ENCODE assay signal across 25 cellular contexts in the genomic region with DNA sequence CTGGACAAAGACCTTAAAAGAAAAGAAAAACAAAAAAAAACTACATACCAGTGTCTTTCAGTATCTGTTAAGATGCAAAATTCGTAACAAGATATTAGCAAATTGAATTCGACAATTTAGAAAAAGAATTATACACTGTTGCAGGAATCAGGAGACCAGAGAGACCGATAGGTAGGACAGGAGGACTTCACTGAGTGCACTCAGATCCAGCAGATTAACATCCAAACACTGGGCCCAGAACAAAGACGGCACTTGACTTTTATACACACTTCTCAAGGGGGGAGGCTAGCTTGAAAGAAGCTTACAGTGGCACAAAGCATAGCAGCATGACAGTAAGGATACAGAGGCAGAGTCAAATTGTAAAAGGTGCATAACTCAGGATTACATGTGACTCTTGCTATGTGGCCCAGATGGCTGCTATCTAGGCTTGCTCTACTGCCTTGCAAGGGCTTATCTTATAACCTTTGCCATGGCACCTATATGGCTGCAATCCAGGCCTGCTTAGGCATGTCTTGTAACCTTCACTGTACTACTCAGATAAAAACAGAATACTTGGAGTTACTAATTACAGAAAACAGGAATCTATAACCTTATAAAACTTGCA.
A peak's percentile ranks its signal among the peaks of the same experiment; 100 is the strongest.
DNase-seq lines count a peak whose midpoint lies in the region; ATAC-seq and TF ChIP-seq lines count a peak whose summit lies in the region.
"Had no signal": no experiment of that assay in that cellular context is flagged by ENCODE, and none has a peak within 500 bp of the region (broad histone marks: within the 10 kb centered on the region; RNA-seq: fewer than 3 reads in every experiment).

No MANE protein-coding gene starts in this region.

- intact Hi-C loops in MCF 10A (cut with micrococcal nuclease) = no loop called here
- intact Hi-C loops in mammary epithelial cell (cut with micrococcal nuclease) = no loop called here

- H3K27me3 Mint-ChIP-seq in MCF 10A (ENCODE audit: insufficient read depth, unreplicated experiment) = no peaks in the 10 kb centered on the region
- no peaks in the 10 kb centered on the region for H3K27me3 Mint-ChIP-seq in endodermal cell (ENCODE audit: insufficient read depth)
- H3K27me3 Mint-ChIP-seq in stimulated activated memory B cell treated with anti-CD40 and anti-IgM and Interleukin-4, amounts not matched to agents 10 μg/mL and 1 μg/mL and 100 μg/mL, for 72 hours = no peaks in the 10 kb centered on the region
- H3K27me3 Mint-ChIP-seq: CD8-positive, alpha-beta memory T cell; IgD-negative memory B cell had no signal

- H3K27ac ChIP-seq in mammary epithelial cell (ENCODE audit: insufficient read depth, low read depth, low read length) (no peak overlapping the region), endodermal cell (ENCODE audit: low read depth, low read length) (no peak overlapping the region)
- H3K27ac ChIP-seq: C4-2B, SK-N-MC had no signal

- peaks cover 8% of the 10 kb centered on the region for H3K9me3 Mint-ChIP-seq in MCF 10A (ENCODE audit: unreplicated experiment)
- H3K9me3 Mint-ChIP-seq in endodermal cell = peaks cover 56% of the 10 kb centered on the region
- H3K9me3 Mint-ChIP-seq in stimulated activated memory B cell treated with anti-CD40 and anti-IgM and Interleukin-4, amounts not matched to agents 10 μg/mL and 1 μg/mL and 100 μg/mL, for 72 hours = peaks cover 7% of the 10 kb centered on the region

- H3K9ac ChIP-seq in mammary epithelial cell (ENCODE audit: insufficient read depth, low read length) = no peak overlapping the region
- no peak overlapping the region for H3K9ac ChIP-seq in NT2/D1 (ENCODE audit: insufficient read length, low read depth)
- no peak overlapping the region for H3K9ac ChIP-seq in endodermal cell (ENCODE audit: extremely low read depth, low read length, poor library complexity, severe bottlenecking)

- H3K4me2 ChIP-seq in mammary epithelial cell (ENCODE audit: insufficient read depth, low read depth, low read length) = no peak overlapping the region

- no peaks in the 10 kb centered on the region for H3K4me1 ChIP-seq in mammary epithelial cell (ENCODE audit: insufficient read depth, low read length)
- no peaks in the 10 kb centered on the region for H3K4me1 ChIP-seq in NT2/D1 (ENCODE audit: insufficient read depth, insufficient read length)
- H3K4me1 ChIP-seq in endodermal cell (ENCODE audit: control insufficient read depth, insufficient read depth, low read length) = no peaks in the 10 kb centered on the region

- H3K4me3 Mint-ChIP-seq in MCF 10A (ENCODE audit: unreplicated experiment) (no peak overlapping the region), endodermal cell (no peak overlapping the region)
- H3K4me3 Mint-ChIP-seq in stimulated activated memory B cell treated with anti-CD40 and anti-IgM and Interleukin-4, amounts not matched to agents 10 μg/mL and 1 μg/mL and 100 μg/mL, for 72 hours = no peak overlapping the region
- H3K4me3 Mint-ChIP-seq: CD8-positive, alpha-beta memory T cell; IgD-negative memory B cell had no signal

- CTCF ChIA-PET in MCF 10A (lab: Yijun Ruan, JAX) = no interaction called here
- CTCF ChIA-PET in mammary epithelial cell (lab: Charles Lee; ENCODE audit: low non-redundant PET) = no interaction called here

- POLR2A ChIA-PET in MCF 10A (lab: Yijun Ruan, JAX) = no interaction called here

- WGBS in mammary epithelial cell (ENCODE audit: low coverage, missing lambda C conversion rate) = 39% methylated on average over 4 of the region's 4 CpGs
- WGBS in endodermal cell (ENCODE audit: insufficient coverage in 1 of 2, insufficient read length in 1 of 2), 2 experiments = 83 to 100% methylated on average over 2 to 4 of the region's 4 CpGs

- peaks cover 7% of the 10 kb centered on the region for H3K9me3 ChIP-seq in mammary epithelial cell (replicated peaks; ENCODE audit: insufficient read depth, low read length)
- peaks cover 15% of the 10 kb centered on the region; the same call in 1 of the 2 replicates for H3K9me3 ChIP-seq in NT2/D1 (ENCODE audit: insufficient read depth, low read length)
- H3K9me3 ChIP-seq in endodermal cell (ENCODE audit: control insufficient read depth, low read length) = peaks cover 59% of the 10 kb centered on the region

- H2AFZ ChIP-seq in mammary epithelial cell (ENCODE audit: low read depth, low read length) = no peak overlapping the region

- H4K20me1 ChIP-seq in mammary epithelial cell (ENCODE audit: insufficient read depth, low read length) = no peaks in the 10 kb centered on the region

- DNase-seq in MCF 10A (ENCODE audit: unreplicated experiment) (peak; percentile 4), mammary epithelial cell (no peak), NT2/D1 (ENCODE audit: low read depth, low spot score) (peak; percentile 3), endodermal cell (no peak), NCI-H226 (no peak), NCI-H1417 (lab: John Stamatoyannopoulos, UW) (no peak)
- DNase-seq: Calu3; CD8-positive, alpha-beta memory T cell; DMS79; GOT3; MM.1S; NCI-H1092 treated with DMSO at 0.1 percent for 48 hours; NCI-H146; NCI-H2029; NCI-H2171 treated with DMSO at 0.1 percent for 48 hours; NCI-H446; NCI-H526 treated with DMSO at 0.1 percent for 48 hours; PC-3; Right ventricle myocardium superior; T-helper 2 cell had no signal

- TF ChIP-seq CTCF in MCF 10A (IDR thresholded peaks at IDR 0.05; ENCODE audit: unreplicated experiment) = no peak
- TF ChIP-seq CTCF in mammary epithelial cell (conservative IDR thresholded peaks at IDR 0.05 in 1 of 2, IDR thresholded peaks at IDR 0.05 in 1 of 2; ENCODE audit: extremely low read depth in 1 of 2, insufficient read depth in 1 of 2, low read depth in 1 of 2, low read length in 2 of 2) = no peak
- TF ChIP-seq CTCF in endodermal cell (conservative IDR thresholded peaks at IDR 0.05) = no peak

- BruUV-seq in MCF 10A (replicated peaks; lab: Mats Ljungman, UMichigan) (no TSS peak), mammary epithelial cell (replicated peaks; lab: Mats Ljungman, UMichigan) (no TSS peak)

- H3K36me3 ChIP-seq in mammary epithelial cell (ENCODE audit: insufficient read depth, low read length) (no peaks in the 10 kb centered on the region), NT2/D1 (ENCODE audit: insufficient read depth, insufficient read length, low read length) (no peaks in the 10 kb centered on the region), endodermal cell (ENCODE audit: control insufficient read depth, insufficient read depth, low read length) (no peaks in the 10 kb centered on the region)

- H3K4me3 ChIP-seq in mammary epithelial cell (replicated peaks in 1 of 3; ENCODE audit: insufficient read depth in 1 of 3, low read depth in 2 of 3, low read length in 3 of 3) (no peak overlapping the region), NT2/D1 (ENCODE audit: insufficient read length, low read depth) (no peak overlapping the region), endodermal cell (ENCODE audit: low read length) (peak overlapping the region; percentile 8)
- H3K4me3 ChIP-seq: SK-N-MC had no signal

- in situ Hi-C loops in mammary epithelial cell (cut with MboI; ENCODE audit: low sequenced_read_pairs in 2 of 2) = no loop called here

- H3K27ac Mint-ChIP-seq in MCF 10A (ENCODE audit: low read depth, unreplicated experiment) = no peak overlapping the region
- H3K27ac Mint-ChIP-seq in endodermal cell = no peak overlapping the region
- H3K27ac Mint-ChIP-seq in stimulated activated memory B cell treated with anti-CD40 and anti-IgM and Interleukin-4, amounts not matched to agents 10 μg/mL and 1 μg/mL and 100 μg/mL, for 72 hours = no peak overlapping the region
- H3K27ac Mint-ChIP-seq: CD8-positive, alpha-beta memory T cell; IgD-negative memory B cell had no signal

- no peak for ATAC-seq in stimulated activated memory B cell treated with anti-CD40 and anti-IgM and Interleukin-4, amounts not matched to agents 10 μg/mL and 1 μg/mL and 100 μg/mL, for 72 hours
- ATAC-seq: HCT116, PC-3 had no signal

- H3K4me1 Mint-ChIP-seq in MCF 10A (ENCODE audit: insufficient read depth, unreplicated experiment) = no peaks in the 10 kb centered on the region
- H3K4me1 Mint-ChIP-seq in endodermal cell = no peaks in the 10 kb centered on the region
- H3K4me1 Mint-ChIP-seq in stimulated activated memory B cell treated with anti-CD40 and anti-IgM and Interleukin-4, amounts not matched to agents 10 μg/mL and 1 μg/mL and 100 μg/mL, for 72 hours = no peaks in the 10 kb centered on the region
- H3K4me1 Mint-ChIP-seq: CD8-positive, alpha-beta memory T cell; IgD-negative memory B cell had no signal

- H3K36me3 Mint-ChIP-seq in MCF 10A (ENCODE audit: insufficient read depth, unreplicated experiment) = no peaks in the 10 kb centered on the region
- peaks cover 7% of the 10 kb centered on the region for H3K36me3 Mint-ChIP-seq in endodermal cell (ENCODE audit: low read depth)
- no peaks in the 10 kb centered on the region for H3K36me3 Mint-ChIP-seq in stimulated activated memory B cell treated with anti-CD40 and anti-IgM and Interleukin-4, amounts not matched to agents 10 μg/mL and 1 μg/mL and 100 μg/mL, for 72 hours
- H3K36me3 Mint-ChIP-seq: CD8-positive, alpha-beta memory T cell; IgD-negative memory B cell had no signal

- no peaks in the 10 kb centered on the region for H3K27me3 ChIP-seq in mammary epithelial cell (ENCODE audit: insufficient read depth, low read length)
- no peaks in the 10 kb centered on the region for H3K27me3 ChIP-seq in NT2/D1 (ENCODE audit: insufficient read depth, insufficient read length)
- no peaks in the 10 kb centered on the region for H3K27me3 ChIP-seq in endodermal cell (ENCODE audit: control insufficient read depth, insufficient read depth, low read length, poor library complexity, severe bottlenecking)

- dilution Hi-C loops in mammary epithelial cell (cut with HindIII; ENCODE audit: low sequenced_read_pairs) = no loop called here

- H3K79me2 ChIP-seq in mammary epithelial cell (ENCODE audit: insufficient read depth, low read length) = no peaks in the 10 kb centered on the region

Comparison
In these comparisons a context has a peak if more than half of its experiments do, and no peak if none do; other contexts are left out.
1. DNase-seq: peak in MCF 10A (single experiment) and NT2/D1 (single experiment); none in mammary epithelial cell (single experiment), endodermal cell (single experiment), NCI-H226 (single experiment) and NCI-H1417 (0 of 3).